ENCODE assay signal across 20 cellular contexts in genomic region chr13:20151612-20152011, GRCh38. TPM values are rescaled to one million over a fixed set of nuclear protein-coding genes. Genes with fewer than 3 reads are reported as not detected.
A peak's percentile ranks its signal among the peaks of the same experiment; 100 is the strongest.
DNase-seq lines count a peak whose midpoint lies in the region; ATAC-seq and TF ChIP-seq lines count a peak whose summit lies in the region.
"Had no signal": no experiment of that assay in that cellular context is flagged by ENCODE, and none has a peak within 500 bp of the region (broad histone marks: within the 10 kb centered on the region; RNA-seq: fewer than 3 reads in every experiment).

No MANE protein-coding gene starts in this region.

- DNase-seq in natural killer cell treated with Interleukin-12 subunit alpha and Interleukin-12 subunit beta and Interleukin-15 and Interleukin-18, amount 100 ng/mL, for 72 hours (ENCODE audit: low spot score) = peak; percentile 42
- no peak for DNase-seq in natural killer cell
- DNase-seq in islet precursor cell = peak; percentile 44
- peak; percentile 32 for DNase-seq in osteoblast (ENCODE audit: insufficient read length, low spot score, missing footprints)
- no peak for DNase-seq in NCI-H2029 treated with DMSO at 0.1 percent for 48 hours (lab: John Stamatoyannopoulos, UW)
- DNase-seq in NCI-H226 = no peak
- DNase-seq: BE2C; CD4-positive, alpha-beta T cell; CD8-positive, alpha-beta memory T cell; DMS 273 treated with DMSO at 0.1 percent for 48 hours; DMS79; EL; GDM1 had no signal

- H3K36me3 Mint-ChIP-seq in natural killer cell treated with Interleukin-12 subunit alpha and Interleukin-12 subunit beta and Interleukin-15 and Interleukin-18, amount 100 ng/mL, for 72 hours = no peaks in the 10 kb centered on the region
- no peaks in the 10 kb centered on the region for H3K36me3 Mint-ChIP-seq in natural killer cell
- H3K36me3 Mint-ChIP-seq: CD14-positive monocyte had no signal

- no peaks in the 10 kb centered on the region for H3K4me1 ChIP-seq in osteoblast (ENCODE audit: insufficient read depth, low read length)
- H3K4me1 ChIP-seq: BE2C had no signal

- H2AFZ ChIP-seq in osteoblast (ENCODE audit: low read length) = no peak overlapping the region
- H2AFZ ChIP-seq: GM23338 had no signal

- H3K9me3 Mint-ChIP-seq in natural killer cell treated with Interleukin-12 subunit alpha and Interleukin-12 subunit beta and Interleukin-15 and Interleukin-18, amount 100 ng/mL, for 72 hours = no peaks in the 10 kb centered on the region
- H3K9me3 Mint-ChIP-seq in natural killer cell = no peaks in the 10 kb centered on the region
- H3K9me3 Mint-ChIP-seq: CD4-positive, alpha-beta T cell; CD8-positive, alpha-beta memory T cell; GM23338; H9 had no signal

- H3K4me3 ChIP-seq in osteoblast (ENCODE audit: insufficient read depth, low read length) = no peak overlapping the region
- H3K4me3 ChIP-seq: BLaER1 treated with 17β-estradiol and CSF1 and Interleukin-3, amounts not matched to agents 10 nM and 100 nM; GM12878; GM23338 had no signal

- TF ChIP-seq CTCF in natural killer cell (IDR thresholded peaks at IDR 0.05) = no peak
- TF ChIP-seq CTCF in osteoblast (IDR thresholded peaks at IDR 0.05; ENCODE audit: extremely low read depth, low read depth, low read length) = no peak

- no peaks in the 10 kb centered on the region for H4K20me1 ChIP-seq in osteoblast (ENCODE audit: insufficient read depth, low read length)
- H4K20me1 ChIP-seq: BLaER1 treated with 17β-estradiol and CSF1 and Interleukin-3, amounts not matched to agents 10 nM and 100 nM had no signal

- ATAC-seq in natural killer cell treated with Interleukin-12 subunit alpha and Interleukin-12 subunit beta and Interleukin-15 and Interleukin-18, amount 100 ng/mL, for 72 hours = peak in 1 of 2 donors; percentile 43
- ATAC-seq in natural killer cell (no peak), HG03175 (IDR thresholded peaks at IDR 0.05; ENCODE audit: unreplicated experiment) (no peak)
- ATAC-seq: GM12878, GM23338, HCT116 had no signal

- H3K4me2 ChIP-seq in osteoblast (ENCODE audit: insufficient read depth, low read length) = no peak overlapping the region
- H3K4me2 ChIP-seq: BLaER1 treated with 17β-estradiol and CSF1 and Interleukin-3, amounts not matched to agents 10 nM and 100 nM; GM23338 had no signal

- H3K36me3 ChIP-seq in osteoblast (ENCODE audit: insufficient read depth, low read length) = no peaks in the 10 kb centered on the region
- H3K36me3 ChIP-seq: BE2C; BLaER1 treated with 17β-estradiol and CSF1 and Interleukin-3, amounts not matched to agents 10 nM and 100 nM had no signal

- H3K9me3 ChIP-seq in osteoblast (ENCODE audit: low read depth, low read length) = no peaks in the 10 kb centered on the region
- H3K9me3 ChIP-seq: BE2C; BLaER1 treated with 17β-estradiol and CSF1 and Interleukin-3, amounts not matched to agents 10 nM and 100 nM had no signal

- no peaks in the 10 kb centered on the region for H3K4me1 Mint-ChIP-seq in natural killer cell treated with Interleukin-12 subunit alpha and Interleukin-12 subunit beta and Interleukin-15 and Interleukin-18, amount 100 ng/mL, for 72 hours (ENCODE audit: low read depth in 2 of 2)
- no peaks in the 10 kb centered on the region for H3K4me1 Mint-ChIP-seq in natural killer cell
- H3K4me1 Mint-ChIP-seq: CD14-positive monocyte; CD8-positive, alpha-beta memory T cell had no signal

- H3K27me3 ChIP-seq in osteoblast (ENCODE audit: insufficient read depth, low read length) = peaks cover 55% of the 10 kb centered on the region

- intact Hi-C loops in natural killer cell (cut with micrococcal nuclease) = no loop called here

- H3K27ac Mint-ChIP-seq in natural killer cell treated with Interleukin-12 subunit alpha and Interleukin-12 subunit beta and Interleukin-15 and Interleukin-18, amount 100 ng/mL, for 72 hours = no peak overlapping the region
- no peak overlapping the region for H3K27ac Mint-ChIP-seq in natural killer cell
- H3K27ac Mint-ChIP-seq: CD14-positive monocyte; CD4-positive, alpha-beta T cell; CD8-positive, alpha-beta memory T cell; GM23338; H9 had no signal

- H3K4me3 Mint-ChIP-seq in natural killer cell treated with Interleukin-12 subunit alpha and Interleukin-12 subunit beta and Interleukin-15 and Interleukin-18, amount 100 ng/mL, for 72 hours = no peak overlapping the region
- no peak overlapping the region for H3K4me3 Mint-ChIP-seq in natural killer cell
- H3K4me3 Mint-ChIP-seq: CD14-positive monocyte; CD4-positive, alpha-beta T cell; CD8-positive, alpha-beta memory T cell; GM23338; H9 had no signal

- H3K27me3 Mint-ChIP-seq in natural killer cell treated with Interleukin-12 subunit alpha and Interleukin-12 subunit beta and Interleukin-15 and Interleukin-18, amount 100 ng/mL, for 72 hours = peaks cover 28 to 47% of the 10 kb centered on the region in 2 donors
- H3K27me3 Mint-ChIP-seq in natural killer cell (ENCODE audit: low read depth in 2 of 2) = peaks cover 28 to 52% of the 10 kb centered on the region in 2 donors

- H3K27ac ChIP-seq in osteoblast (ENCODE audit: low read depth, low read length) = no peak overlapping the region
- H3K27ac ChIP-seq: BLaER1 treated with 17β-estradiol and CSF1 and Interleukin-3, amounts not matched to agents 10 nM and 100 nM had no signal

- H3K79me2 ChIP-seq in osteoblast (ENCODE audit: insufficient read depth, low read length) = no peaks in the 10 kb centered on the region

RNA-seq across cellular contexts. Expression of gene GJA3, which starts 9.2 kb away (rescaled TPM):
- under 1 TPM; 0.05 to 0.33 TPM for total RNA-seq in natural killer cell treated with Interleukin-12 subunit alpha and Interleukin-12 subunit beta and Interleukin-15 and Interleukin-18, amount 100 ng/mL, for 72 hours
- under 1 TPM in 1 of 3 donors, not detected in 2; 0.18 TPM for total RNA-seq in natural killer cell
- total RNA-seq in osteoblast = under 0.01 TPM in 2 replicates
- total RNA-seq: CD4-positive, alpha-beta T cell had no signal

RNA-seq across cellular contexts. Expression of gene GJB2, which starts 41.1 kb away (rescaled TPM):
- total RNA-seq in natural killer cell treated with Interleukin-12 subunit alpha and Interleukin-12 subunit beta and Interleukin-15 and Interleukin-18, amount 100 ng/mL, for 72 hours = 1 to 10 TPM in 1 of 2 donors, under 1 TPM in 1; 0.17 to 6.0 TPM
- total RNA-seq in natural killer cell (under 1 TPM in 1 of 3 donors, not detected in 2; 0.40 TPM), osteoblast (under 0.01 and 0.29 TPM in 2 replicates)
- total RNA-seq: GM23338 had no signal

Comparison
In these comparisons a context has a peak if more than half of its experiments do, and no peak if none do; other contexts are left out.
1. DNase-seq: peak in natural killer cell treated with Interleukin-12 subunit alpha and Interleukin-12 subunit beta and Interleukin-15 and Interleukin-18, amount 100 ng/mL, for 72 hours (single experiment), islet precursor cell (single experiment) and osteoblast (single experiment); none in natural killer cell (single experiment), NCI-H2029 treated with DMSO at 0.1 percent for 48 hours (single experiment) and NCI-H226 (single experiment).